Comparison of ENCODE assay signal across 8 cellular contexts in genomic region chr4:38867478-38868054, GRCh38. TPM values are rescaled to one million over a fixed set of nuclear protein-coding genes. Genes with fewer than 3 reads are reported as not detected.
DNase-seq lines count a peak whose midpoint lies in the region; ATAC-seq and TF ChIP-seq lines count a peak whose summit lies in the region.

Gene FAM114A1 (plus strand): TSS chr4:38867806. CDS start chr4:38878079, 10,273 bp downstream.

- POLR2A ChIA-PET in RWPE1 (lab: Yijun Ruan, JAX; ENCODE audit: low non-redundant PET): no interaction called here

- TF ChIP-seq CTCF in RWPE1 (conservative IDR thresholded peaks at IDR 0.05; ENCODE audit: low read depth) (no peak), brain (conservative IDR thresholded peaks at IDR 0.05) (no peak), psoas muscle (IDR thresholded peaks at IDR 0.05) (no peak)

- no peaks in the 10 kb centered on the region for H3K9me3 ChIP-seq in psoas muscle

- peak within 1 kb of the TSS; percentile 89 for H3K4me3 ChIP-seq in psoas muscle

- H3K27ac Mint-ChIP-seq in brain: peak within 1 kb of the TSS; percentile 60 to 95 (median 85)

- peaks cover 42% of the 10 kb centered on the region for H3K4me1 ChIP-seq in psoas muscle

- no peaks in the 10 kb centered on the region for H3K27me3 ChIP-seq in psoas muscle (ENCODE audit: insufficient read depth in 3 of 3, low read length in 2 of 3)

- H3K4me1 Mint-ChIP-seq in brain: peaks cover 31% of the 10 kb centered on the region

- peak; percentile 97 for ATAC-seq in HG03432 (IDR thresholded peaks at IDR 0.05; ENCODE audit: unreplicated experiment)
- ATAC-seq in psoas muscle: peak; percentile 93 to 94 (median 94)

- CTCF ChIA-PET in RWPE1 (lab: Yijun Ruan, JAX): interaction anchor here (0.7 kb wide), 1 partner anchor 207 kb away, joined by 3 read pairs; no protein-coding TSS in a partner anchor

- intact Hi-C loops in psoas muscle (cut with DNase I): no loop called here

- H3K27me3 Mint-ChIP-seq in brain: peaks cover 18% of the 10 kb centered on the region

- peak within 1 kb of the TSS; percentile 83 to 94 (median 84) for H3K4me3 Mint-ChIP-seq in brain

- in situ Hi-C loops in Caki2 (cut with HindIII; ENCODE audit: low pct_unique_long_range_greater_than_20kb, low sequenced_read_pairs): no loop called here

- WGBS in psoas muscle, 3 donors: 0 to 1% (median 0%) methylated on average over 15 to 66 of the region's 66 CpGs

- peak; percentile 80 for DNase-seq in Caki2 (ENCODE audit: low read depth)
- DNase-seq in GM19240 (ENCODE audit: insufficient read length, low spot score): peak; percentile 55
- peak; percentile 79 for DNase-seq in RWPE1 (ENCODE audit: low spot score)
- peak in 46 of 51 donors; percentile 14 to 82 (median 55) for DNase-seq in hypothalamus (lab: John Stamatoyannopoulos, UW)
- DNase-seq in psoas muscle: peak; percentile 86 to 90
- DNase-seq in KG1 (lab: John Stamatoyannopoulos, UW): no peak

- H3K36me3 ChIP-seq in psoas muscle (ENCODE audit: insufficient read depth in 1 of 2, low read depth in 1 of 2): peaks cover 0 to 16% of the 10 kb centered on the region in 2 donors

- peaks cover 0 to 4% (median 0%) of the 10 kb centered on the region in 5 experiments for H3K9me3 Mint-ChIP-seq in brain

- no peaks in the 10 kb centered on the region for H3K36me3 Mint-ChIP-seq in brain

- H3K27ac ChIP-seq in RWPE1: peak within 1 kb of the TSS; percentile 84
- peak within 1 kb of the TSS; percentile 92 for H3K27ac ChIP-seq in psoas muscle

RNA-seq across cellular contexts. Expression of gene FAM114A1, which starts in this region (rescaled TPM):
- total RNA-seq in Caki2 (2014; rRNA removed; shearing (Covaris generic); ENCODE audit: low replicate concordance): 63.7 and 79.7 TPM in 2 replicates
- polyA plus RNA-seq in brain (ENCODE audit: insufficient read depth, low read depth, low replicate concordance) (9.4 TPM), psoas muscle (10 to 100 TPM in 1 of 3 donors, 1 to 10 TPM in 2; 5.6 to 16.6 (median 8.9) TPM)
- total RNA-seq in psoas muscle: 10 to 100 TPM; 11.2 to 20.0 (median 17.5) TPM
